In the genomic region with DNA sequence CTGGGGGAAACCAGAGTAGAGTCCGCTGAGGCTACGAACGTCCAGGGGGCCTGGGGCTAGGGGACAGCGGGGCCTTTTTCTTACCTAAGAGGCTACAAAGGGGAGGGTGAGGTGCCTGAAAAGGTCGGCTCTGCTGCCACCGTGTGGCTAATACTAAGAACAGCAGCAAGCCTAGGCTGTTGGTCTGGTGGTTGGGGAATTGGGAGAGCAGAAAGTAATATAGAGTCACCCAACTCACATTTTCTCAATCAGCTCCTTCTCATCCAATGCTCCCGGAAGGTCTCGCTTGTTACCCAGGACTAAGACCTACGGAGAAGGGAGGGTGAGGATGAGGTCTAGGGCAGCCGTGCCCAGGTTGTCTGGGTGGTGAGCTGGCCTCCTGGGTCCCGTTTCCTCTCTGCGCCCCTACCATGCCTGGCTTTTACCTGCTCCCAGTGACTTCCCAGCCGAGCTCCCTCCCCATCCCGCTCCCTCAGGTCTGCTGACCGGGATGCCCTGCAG, we compare ENCODE assay signal across 8 cellular contexts. TPM values are rescaled to one million over a fixed set of nuclear protein-coding genes. Genes with fewer than 3 reads are reported as not detected.
DNase-seq lines count a peak whose midpoint lies in the region; ATAC-seq and TF ChIP-seq lines count a peak whose summit lies in the region.

No MANE protein-coding gene starts in this region.

- peak; percentile 90 for TF ChIP-seq CTCF in GM10248 (IDR thresholded peaks at IDR 0.05; ENCODE audit: control extremely low read depth, extremely low read depth, low read depth, missing control alignments)

- H3K4me1 ChIP-seq in effector memory CD4-positive, alpha-beta T cell (ENCODE audit: control insufficient read depth, insufficient read depth, low read length, poor library complexity, severe bottlenecking): peaks cover 6% of the 10 kb centered on the region
- H3K4me1 ChIP-seq in stomach smooth muscle (ENCODE audit: control insufficient read depth, insufficient read depth, low read length): peaks cover 36% of the 10 kb centered on the region

- ATAC-seq in HG03280 (IDR thresholded peaks at IDR 0.05; ENCODE audit: unreplicated experiment) (peak; percentile 65), GM21619 (IDR thresholded peaks at IDR 0.05; ENCODE audit: unreplicated experiment) (no peak)

- no peaks in the 10 kb centered on the region for H3K9me3 ChIP-seq in effector memory CD4-positive, alpha-beta T cell (ENCODE audit: control insufficient read depth, low read length)
- H3K9me3 ChIP-seq in stomach smooth muscle (ENCODE audit: control insufficient read depth in 2 of 2, low read length in 2 of 2): no peaks in the 10 kb centered on the region

- H3K27me3 ChIP-seq in effector memory CD4-positive, alpha-beta T cell (replicated peaks; ENCODE audit: control insufficient read depth, insufficient read depth, low read length, poor library complexity, severe bottlenecking): no peaks in the 10 kb centered on the region
- H3K27me3 ChIP-seq in stomach smooth muscle (ENCODE audit: control insufficient read depth in 1 of 2, insufficient read depth in 2 of 2, low read length in 2 of 2): no peaks in the 10 kb centered on the region

- DNase-seq in GM10248 (ENCODE audit: extremely low spot score) (peak; percentile 89), NCI-H510A (lab: John Stamatoyannopoulos, UW) (peak; percentile 25), lung microvascular endothelial cell (ENCODE audit: low read depth in 2 of 2) (peak; percentile 63 to 74)
- DNase-seq in activated CD4-positive, alpha-beta T cell treated with anti-CD3 and anti-CD28 coated beads, Interleukin-2, amount 50 U/mL, for 1 hour: peak; percentile 47
- peak in 2 of 3 donors; percentile 9 to 34 for DNase-seq in effector memory CD4-positive, alpha-beta T cell

- peaks cover 51% of the 10 kb centered on the region for H3K36me3 ChIP-seq in effector memory CD4-positive, alpha-beta T cell (ENCODE audit: control insufficient read depth, insufficient read depth, low read length)
- peaks cover 15 to 20% of the 10 kb centered on the region in 2 donors for H3K36me3 ChIP-seq in stomach smooth muscle (ENCODE audit: control insufficient read depth in 2 of 2, insufficient read depth in 2 of 2, low read length in 2 of 2)

- CTCF ChIA-PET in GM10248 (lab: Yijun Ruan, JAX): interaction anchor here (0.7 to 6.3 kb wide), 39 partner anchors 8 to 306 kb away, joined by 3 to 99 read pairs (median 4); a partner anchor contains a TSS

- POLR2A ChIA-PET in GM10248 (lab: Yijun Ruan, JAX): interaction anchor here (1.2 kb wide), 1 partner anchor 27 kb away, joined by 3 read pairs; no protein-coding TSS in a partner anchor

- no peak overlapping the region for H3K4me3 ChIP-seq in effector memory CD4-positive, alpha-beta T cell (ENCODE audit: insufficient read depth, low read depth, low read length, poor library complexity, severe bottlenecking)
- H3K4me3 ChIP-seq in stomach smooth muscle (ENCODE audit: low read length in 2 of 2): no peak overlapping the region

- H3K9ac ChIP-seq in stomach smooth muscle (ENCODE audit: low read length in 2 of 2): peak overlapping the region in 1 of 2 donors; percentile 18

- no peak overlapping the region for H3K27ac ChIP-seq in effector memory CD4-positive, alpha-beta T cell (ENCODE audit: insufficient read depth, low read length, poor library complexity, severe bottlenecking)
- H3K27ac ChIP-seq in stomach smooth muscle (ENCODE audit: low read length): peak overlapping the region; percentile 31

RNA-seq across cellular contexts. Expression of a gene that starts 9.3 kb away (rescaled TPM):
- total RNA-seq in lung microvascular endothelial cell: 16.8 and 25.2 TPM in 2 replicates

RNA-seq across cellular contexts. Expression of a gene that starts 12.6 kb away (rescaled TPM):
- total RNA-seq in lung microvascular endothelial cell: under 0.01 TPM in 1 of 2 replicates, not detected in the other

RNA-seq across cellular contexts. Expression of a gene that starts 25.1 kb away (rescaled TPM):
- not detected in 2 replicates for total RNA-seq in lung microvascular endothelial cell

RNA-seq across cellular contexts. Expression of a gene that starts 58.3 kb away (rescaled TPM):
- total RNA-seq in lung microvascular endothelial cell: not detected in 2 replicates

Comparison
In these comparisons a context has a peak if more than half of its experiments do, and no peak if none do; other contexts are left out.
1. DNase-seq: peak in every context shown above with its lines; median percentile 89 in GM10248; 68 in lung microvascular endothelial cell; 47 in activated CD4-positive, alpha-beta T cell treated with anti-CD3 and anti-CD28 coated beads, Interleukin-2, amount 50 U/mL, for 1 hour; 25 in NCI-H510A; 22 in effector memory CD4-positive, alpha-beta T cell.